8 cellular contexts compared by ENCODE assay signal in the genomic region with DNA sequence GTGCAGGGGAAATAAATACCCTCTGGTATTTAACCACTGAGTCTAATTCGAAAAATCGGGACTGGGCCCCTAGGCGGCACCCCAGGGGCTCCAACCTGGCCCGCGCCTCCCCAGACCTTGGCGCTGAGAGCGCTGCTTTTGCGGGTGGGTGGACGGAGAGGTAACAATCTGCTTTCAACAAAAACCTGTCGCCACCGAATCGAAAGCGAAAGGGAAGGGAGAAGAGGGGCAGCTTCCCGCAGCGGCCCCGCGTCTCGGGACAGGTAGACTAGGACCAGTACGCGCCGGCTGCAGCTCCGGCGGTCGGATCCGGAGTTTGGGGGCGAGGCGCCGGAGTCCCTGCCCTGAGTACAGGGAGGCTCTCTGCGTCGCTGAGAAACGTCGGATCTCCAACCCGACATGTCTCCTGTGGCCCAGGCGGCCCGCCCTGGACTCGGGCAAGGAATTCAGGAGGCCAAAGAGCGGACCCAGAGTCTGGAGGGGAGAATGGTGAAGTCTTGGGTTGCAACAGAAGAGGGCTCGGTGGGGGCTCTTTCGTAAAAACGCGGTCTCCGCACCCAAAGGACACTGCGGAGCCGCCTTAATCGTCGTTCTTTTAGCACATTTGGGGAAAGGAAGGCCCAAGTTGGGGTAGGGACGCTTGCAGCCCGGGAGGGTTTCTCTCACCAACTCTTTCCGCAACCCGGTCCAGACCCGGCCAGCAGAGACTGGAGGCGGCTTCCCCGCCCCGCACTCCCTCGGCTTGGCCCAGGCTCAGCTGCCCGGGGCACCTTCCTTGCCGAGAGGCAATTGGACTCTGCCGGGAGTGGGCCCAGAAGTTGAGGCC. TPM values are rescaled to one million over a fixed set of nuclear protein-coding genes. Genes with fewer than 3 reads are reported as not detected.
DNase-seq lines count a peak whose midpoint lies in the region; ATAC-seq and TF ChIP-seq lines count a peak whose summit lies in the region.

No MANE protein-coding gene starts in this region.

- ATAC-seq in HG03280 (IDR thresholded peaks at IDR 0.05; ENCODE audit: unreplicated experiment), result no peak

- H3K27me3 Mint-ChIP-seq in HFFc6 (ENCODE audit: insufficient read depth), result peaks cover 38% of the 10 kb centered on the region
- H3K27me3 Mint-ChIP-seq in activated T-helper 2 cell treated with anti-CD3 and anti-CD28 coated beads, Interferon-gamma antibody, Interleukin-2, Interleukin-4, amounts not matched to agents 10 μg/mL and 5 μg/mL and 100 μg/mL, durations not matched to agents 14 hours and 24 hours and 36 hours (ENCODE audit: low read depth), result peaks cover 84% of the 10 kb centered on the region

- H3K4me3 Mint-ChIP-seq in HFFc6, result peak overlapping the region; percentile 69
- peak overlapping the region; percentile 79 for H3K4me3 Mint-ChIP-seq in activated T-helper 2 cell treated with anti-CD3 and anti-CD28 coated beads, Interferon-gamma antibody, Interleukin-2, Interleukin-4, amounts not matched to agents 10 μg/mL and 5 μg/mL and 100 μg/mL, durations not matched to agents 14 hours and 24 hours and 36 hours (ENCODE audit: low read depth)

- DNase-seq in HFFc6, result no peak
- DNase-seq in activated T-helper 2 cell treated with anti-CD3 and anti-CD28 coated beads, Interferon-gamma antibody, Interleukin-2, Interleukin-4, amounts not matched to agents 10 μg/mL and 5 μg/mL and 100 μg/mL, durations not matched to agents 14 hours and 24 hours and 36 hours (ENCODE audit: low spot score), result peak; percentile 53
- peak; percentile 36 for DNase-seq in kidney tubule cell (ENCODE audit: low spot score)
- peak; percentile 49 for DNase-seq in stimulated activated CD8-positive, alpha-beta memory T cell treated with anti-CD3 and anti-CD28 coated beads, Interleukin-4, amount 100 ng/mL, for 48 hours
- DNase-seq in cerebellum (ENCODE audit: low spot score), result no peak
- no peak for DNase-seq in NCI-H1105 treated with DMSO at 0.1 percent for 48 hours (lab: John Stamatoyannopoulos, UW)
- DNase-seq in activated CD4-positive, CD25-positive, alpha-beta regulatory T cell treated with anti-CD3 and anti-CD28 coated beads, Interleukin-2, amount 50 U/mL, for 72 hours, result no peak

- H3K9me3 Mint-ChIP-seq in HFFc6, result no peaks in the 10 kb centered on the region
- H3K9me3 Mint-ChIP-seq in activated T-helper 2 cell treated with anti-CD3 and anti-CD28 coated beads, Interferon-gamma antibody, Interleukin-2, Interleukin-4, amounts not matched to agents 10 μg/mL and 5 μg/mL and 100 μg/mL, durations not matched to agents 14 hours and 24 hours and 36 hours, result no peaks in the 10 kb centered on the region

- no peak overlapping the region for H3K27ac Mint-ChIP-seq in HFFc6
- no peak overlapping the region for H3K27ac Mint-ChIP-seq in activated T-helper 2 cell treated with anti-CD3 and anti-CD28 coated beads, Interferon-gamma antibody, Interleukin-2, Interleukin-4, amounts not matched to agents 10 μg/mL and 5 μg/mL and 100 μg/mL, durations not matched to agents 14 hours and 24 hours and 36 hours

- no peaks in the 10 kb centered on the region for H3K36me3 Mint-ChIP-seq in HFFc6 (ENCODE audit: low read depth)
- H3K36me3 Mint-ChIP-seq in activated T-helper 2 cell treated with anti-CD3 and anti-CD28 coated beads, Interferon-gamma antibody, Interleukin-2, Interleukin-4, amounts not matched to agents 10 μg/mL and 5 μg/mL and 100 μg/mL, durations not matched to agents 14 hours and 24 hours and 36 hours (ENCODE audit: low read depth), result no peaks in the 10 kb centered on the region

- H3K4me1 Mint-ChIP-seq in HFFc6 (ENCODE audit: low read depth), result peaks cover 16% of the 10 kb centered on the region
- peaks cover 26% of the 10 kb centered on the region for H3K4me1 Mint-ChIP-seq in activated T-helper 2 cell treated with anti-CD3 and anti-CD28 coated beads, Interferon-gamma antibody, Interleukin-2, Interleukin-4, amounts not matched to agents 10 μg/mL and 5 μg/mL and 100 μg/mL, durations not matched to agents 14 hours and 24 hours and 36 hours (ENCODE audit: low read depth)

- no peak for TF ChIP-seq CTCF in HFFc6 (IDR thresholded peaks at IDR 0.05)

- intact Hi-C loops in activated T-helper 2 cell treated with anti-CD3 and anti-CD28 coated beads, Interferon-gamma antibody, Interleukin-2, Interleukin-4, amounts not matched to agents 10 μg/mL and 5 μg/mL and 100 μg/mL, durations not matched to agents 14 hours and 24 hours and 36 hours (cut with micrococcal nuclease), result loop anchor here (2.0 to 10.0 kb wide), 2 partner anchors 15 to 211 kb away; a partner anchor contains a TSS

RNA-seq across cellular contexts. Expression of a gene that starts 4.1 kb away (rescaled TPM):
- total RNA-seq in HFFc6 (2021; fragmentation: NEBNext Ultra II Directional; extraction: Animal tissue kit (Norgen Biotek cat#: 25700)), result under 1 TPM; 0.02 to 0.13 (median 0.06) TPM
- not detected in 2 replicates for total RNA-seq in activated T-helper 2 cell treated with anti-CD3 and anti-CD28 coated beads, Interferon-gamma antibody, Interleukin-2, Interleukin-4, amounts not matched to agents 10 μg/mL and 5 μg/mL and 100 μg/mL, durations not matched to agents 14 hours and 24 hours and 36 hours
- total RNA-seq in cerebellum, result 4.4 TPM

Comparison
In these comparisons a context has a peak if more than half of its experiments do, and no peak if none do; other contexts are left out.
1. DNase-seq: peak in activated T-helper 2 cell treated with anti-CD3 and anti-CD28 coated beads, Interferon-gamma antibody, Interleukin-2, Interleukin-4, amounts not matched to agents 10 μg/mL and 5 μg/mL and 100 μg/mL, durations not matched to agents 14 hours and 24 hours and 36 hours (single experiment), kidney tubule cell (single experiment) and stimulated activated CD8-positive, alpha-beta memory T cell treated with anti-CD3 and anti-CD28 coated beads, Interleukin-4, amount 100 ng/mL, for 48 hours (single experiment); none in HFFc6 (single experiment), cerebellum (single experiment), NCI-H1105 treated with DMSO at 0.1 percent for 48 hours (single experiment) and activated CD4-positive, CD25-positive, alpha-beta regulatory T cell treated with anti-CD3 and anti-CD28 coated beads, Interleukin-2, amount 50 U/mL, for 72 hours (single experiment).